Comparison of ENCODE assay signal across 8 cellular contexts in genomic region chr1:173362543-173362942, GRCh38.
"Had no signal": no experiment of that assay in that cellular context is flagged by ENCODE, and none has a peak within 500 bp of the region (broad histone marks: within the 10 kb centered on the region; RNA-seq: fewer than 3 reads in every experiment).

No MANE protein-coding gene starts in this region.

- H3K4me3 ChIP-seq: GM23338 had no signal

- FAIRE-seq: H1, H54, HTR-8/SVneo had no signal

- DNase-seq: H9, HCEC 1CT, IMR-90, KBM-7 had no signal

- H3K4me2 ChIP-seq: GM23338 had no signal

- H3K27ac Mint-ChIP-seq: GM23338, H9 had no signal

- H2AFZ ChIP-seq: GM23338 had no signal

- H3K9me3 Mint-ChIP-seq: GM23338, H9 had no signal

- H3K4me3 Mint-ChIP-seq: GM23338, H9 had no signal
